In genomic region chr9:129109952-129110739, GRCh38 we compare ENCODE assay signal across 8 cellular contexts.
DNase-seq lines count a peak whose midpoint lies in the region; ATAC-seq and TF ChIP-seq lines count a peak whose summit lies in the region.

No MANE protein-coding gene starts in this region.

- H3K4me3 ChIP-seq in WERI-Rb-1 (ENCODE audit: low read depth, low read length) (peak overlapping the region; percentile 92), fibroblast of pulmonary artery (replicated peaks; ENCODE audit: low read depth, low read length) (peak overlapping the region; percentile 76), neutrophil (ENCODE audit: low read depth in 1 of 2, low read length in 1 of 2) (peak overlapping the region; percentile 95 to 99)

- 0 out of 2 replicates have a peak, but pooled peaks have one; percentile 9 for TF ChIP-seq CTCF in WERI-Rb-1 (IDR thresholded peaks at IDR 0.05; ENCODE audit: low read depth, low read length)
- no peak for TF ChIP-seq CTCF in fibroblast of pulmonary artery (IDR thresholded peaks at IDR 0.05; ENCODE audit: low read length, missing control alignments)
- no peak for TF ChIP-seq CTCF in neutrophil (IDR thresholded peaks at IDR 0.05)

- no peaks in the 10 kb centered on the region for H3K9me3 ChIP-seq in WERI-Rb-1 (ENCODE audit: severe bottlenecking)
- no peaks in the 10 kb centered on the region for H3K9me3 ChIP-seq in neutrophil

- H3K4me1 ChIP-seq in neutrophil (ENCODE audit: control insufficient read depth in 1 of 2, insufficient read depth in 1 of 2, low read depth in 1 of 2, low read length in 1 of 2) = peaks cover 21 to 26% of the 10 kb centered on the region in 2 experiments

- no peaks in the 10 kb centered on the region for H3K27me3 ChIP-seq in WERI-Rb-1 (ENCODE audit: insufficient read depth, low read depth, severe bottlenecking)
- no peaks in the 10 kb centered on the region for H3K27me3 ChIP-seq in neutrophil

- DNase-seq in NCI-H2029 treated with DMSO at 0.1 percent for 48 hours (lab: John Stamatoyannopoulos, UW) (peak; percentile 74), NCI-H2029 (lab: John Stamatoyannopoulos, UW) (no peak), WERI-Rb-1 (peak; percentile 38), fibroblast of pulmonary artery (ENCODE audit: low read depth) (peak; percentile 24), kidney tubule cell (ENCODE audit: low spot score) (no peak)

- H3K27ac ChIP-seq in WERI-Rb-1 (peak overlapping the region; percentile 69), neutrophil (peak overlapping the region; percentile 91)

- peaks cover 2% of the 10 kb centered on the region for H3K36me3 ChIP-seq in WERI-Rb-1
- H3K36me3 ChIP-seq in neutrophil = peaks cover 5% of the 10 kb centered on the region

- peak; percentile 39 for ATAC-seq in HG03097 (IDR thresholded peaks at IDR 0.05; ENCODE audit: low FRiP score, unreplicated experiment)
- ATAC-seq in HG03159 (IDR thresholded peaks at IDR 0.05; ENCODE audit: unreplicated experiment) = no peak

Comparison
In these comparisons a context has a peak if more than half of its experiments do, and no peak if none do; other contexts are left out.
1. DNase-seq: peak in NCI-H2029 treated with DMSO at 0.1 percent for 48 hours (single experiment), WERI-Rb-1 (single experiment) and fibroblast of pulmonary artery (single experiment); none in NCI-H2029 (single experiment) and kidney tubule cell (single experiment).
2. Peak in every context shown above with its lines, with median percentiles within 50 percentile points of each other: H3K4me3 ChIP-seq.